2 cellular contexts compared by ENCODE assay signal in the genomic region with DNA sequence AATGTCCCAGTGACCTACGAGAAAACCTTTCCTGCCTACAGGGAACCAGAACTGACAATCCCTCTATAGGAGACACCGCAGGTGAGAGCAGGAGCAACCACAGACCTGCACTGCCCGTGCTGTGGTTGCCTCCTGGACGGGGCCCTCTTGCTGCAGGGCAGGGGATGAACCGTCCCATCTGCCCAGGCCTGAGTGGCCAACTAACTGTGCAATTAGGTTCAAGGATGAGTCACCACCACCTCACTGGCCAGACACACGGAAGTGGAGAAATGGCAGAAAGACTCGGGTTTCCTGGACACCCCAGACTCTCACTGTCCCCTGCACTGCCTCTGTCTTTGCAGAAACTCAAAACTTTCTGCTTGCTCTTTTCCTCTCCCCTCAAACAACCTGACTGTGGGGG.
TF ChIP-seq lines count a peak whose summit lies in the region.

No MANE protein-coding gene starts in this region.

TF ChIP-seq in A549, 52 proteins besides CTCF, POLR2A, EP300 and RAD21 (continued from another document):
- TF ChIP-seq, protein P1, sequence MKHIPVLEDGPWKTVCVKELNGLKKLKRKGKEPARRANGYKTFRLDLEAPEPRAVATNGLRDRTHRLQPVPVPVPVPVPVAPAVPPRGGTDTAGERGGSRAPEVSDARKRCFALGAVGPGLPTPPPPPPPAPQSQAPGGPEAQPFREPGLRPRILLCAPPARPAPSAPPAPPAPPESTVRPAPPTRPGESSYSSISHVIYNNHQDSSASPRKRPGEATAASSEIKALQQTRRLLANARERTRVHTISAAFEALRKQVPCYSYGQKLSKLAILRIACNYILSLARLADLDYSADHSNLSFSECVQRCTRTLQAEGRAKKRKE (CRISPR knock-in tag; IDR thresholded peaks at IDR 0.05; ENCODE audit: low read depth): no peak

TF ChIP-seq in HCT116, 20 proteins besides CTCF, POLR2A, EP300 and RAD21 (continued from another document):
- peak; percentile 83 for TF ChIP-seq CBX3 (IDR thresholded peaks at IDR 0.05; ENCODE audit: low read depth)
- no peak for TF ChIP-seq TCF7L2 (IDR thresholded peaks at IDR 0.05; ENCODE audit: borderline replicate concordance, extremely low read depth, insufficient read depth, insufficient read length)
- no peak for TF ChIP-seq EZH2phosphoT487 (IDR thresholded peaks at IDR 0.05; ENCODE audit: borderline replicate concordance)
- TF ChIP-seq, protein P2, sequence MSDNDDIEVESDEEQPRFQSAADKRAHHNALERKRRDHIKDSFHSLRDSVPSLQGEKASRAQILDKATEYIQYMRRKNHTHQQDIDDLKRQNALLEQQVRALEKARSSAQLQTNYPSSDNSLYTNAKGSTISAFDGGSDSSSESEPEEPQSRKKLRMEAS (IDR thresholded peaks at IDR 0.05): no peak
- no peak for TF ChIP-seq EZH2 (IDR thresholded peaks at IDR 0.05)
- TF ChIP-seq SRF (IDR thresholded peaks at IDR 0.05; ENCODE audit: low read depth): no peak
- TF ChIP-seq, protein P3, sequence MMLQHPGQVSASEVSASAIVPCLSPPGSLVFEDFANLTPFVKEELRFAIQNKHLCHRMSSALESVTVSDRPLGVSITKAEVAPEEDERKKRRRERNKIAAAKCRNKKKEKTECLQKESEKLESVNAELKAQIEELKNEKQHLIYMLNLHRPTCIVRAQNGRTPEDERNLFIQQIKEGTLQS (IDR thresholded peaks at IDR 0.05): no peak
- peak; percentile 87 for TF ChIP-seq JUND (IDR thresholded peaks at IDR 0.05)
- TF ChIP-seq CEBPB (IDR thresholded peaks at IDR 0.05; ENCODE audit: low read depth): no peak
- TF ChIP-seq FOSL1 (IDR thresholded peaks at IDR 0.05; ENCODE audit: low read depth): peak; percentile 92
- TF ChIP-seq, protein P4, sequence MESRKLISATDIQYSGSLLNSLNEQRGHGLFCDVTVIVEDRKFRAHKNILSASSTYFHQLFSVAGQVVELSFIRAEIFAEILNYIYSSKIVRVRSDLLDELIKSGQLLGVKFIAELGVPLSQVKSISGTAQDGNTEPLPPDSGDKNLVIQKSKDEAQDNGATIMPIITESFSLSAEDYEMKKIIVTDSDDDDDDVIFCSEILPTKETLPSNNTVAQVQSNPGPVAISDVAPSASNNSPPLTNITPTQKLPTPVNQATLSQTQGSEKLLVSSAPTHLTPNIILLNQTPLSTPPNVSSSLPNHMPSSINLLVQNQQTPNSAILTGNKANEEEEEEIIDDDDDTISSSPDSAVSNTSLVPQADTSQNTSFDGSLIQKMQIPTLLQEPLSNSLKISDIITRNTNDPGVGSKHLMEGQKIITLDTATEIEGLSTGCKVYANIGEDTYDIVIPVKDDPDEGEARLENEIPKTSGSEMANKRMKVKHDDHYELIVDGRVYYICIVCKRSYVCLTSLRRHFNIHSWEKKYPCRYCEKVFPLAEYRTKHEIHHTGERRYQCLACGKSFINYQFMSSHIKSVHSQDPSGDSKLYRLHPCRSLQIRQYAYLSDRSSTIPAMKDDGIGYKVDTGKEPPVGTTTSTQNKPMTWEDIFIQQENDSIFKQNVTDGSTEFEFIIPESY (IDR thresholded peaks at IDR 0.05; ENCODE audit: extremely low read depth, insufficient replicate concordance, low read length): no peak
- TF ChIP-seq SIN3A (IDR thresholded peaks at IDR 0.05; ENCODE audit: low read depth): no peak
- peak; percentile 72 for TF ChIP-seq ELF1 (IDR thresholded peaks at IDR 0.05; ENCODE audit: borderline replicate concordance, low read depth)
- TF ChIP-seq POLR2AphosphoS5 (IDR thresholded peaks at IDR 0.05; ENCODE audit: low read depth, low read length): peak; percentile 72
- TF ChIP-seq, protein P5, sequence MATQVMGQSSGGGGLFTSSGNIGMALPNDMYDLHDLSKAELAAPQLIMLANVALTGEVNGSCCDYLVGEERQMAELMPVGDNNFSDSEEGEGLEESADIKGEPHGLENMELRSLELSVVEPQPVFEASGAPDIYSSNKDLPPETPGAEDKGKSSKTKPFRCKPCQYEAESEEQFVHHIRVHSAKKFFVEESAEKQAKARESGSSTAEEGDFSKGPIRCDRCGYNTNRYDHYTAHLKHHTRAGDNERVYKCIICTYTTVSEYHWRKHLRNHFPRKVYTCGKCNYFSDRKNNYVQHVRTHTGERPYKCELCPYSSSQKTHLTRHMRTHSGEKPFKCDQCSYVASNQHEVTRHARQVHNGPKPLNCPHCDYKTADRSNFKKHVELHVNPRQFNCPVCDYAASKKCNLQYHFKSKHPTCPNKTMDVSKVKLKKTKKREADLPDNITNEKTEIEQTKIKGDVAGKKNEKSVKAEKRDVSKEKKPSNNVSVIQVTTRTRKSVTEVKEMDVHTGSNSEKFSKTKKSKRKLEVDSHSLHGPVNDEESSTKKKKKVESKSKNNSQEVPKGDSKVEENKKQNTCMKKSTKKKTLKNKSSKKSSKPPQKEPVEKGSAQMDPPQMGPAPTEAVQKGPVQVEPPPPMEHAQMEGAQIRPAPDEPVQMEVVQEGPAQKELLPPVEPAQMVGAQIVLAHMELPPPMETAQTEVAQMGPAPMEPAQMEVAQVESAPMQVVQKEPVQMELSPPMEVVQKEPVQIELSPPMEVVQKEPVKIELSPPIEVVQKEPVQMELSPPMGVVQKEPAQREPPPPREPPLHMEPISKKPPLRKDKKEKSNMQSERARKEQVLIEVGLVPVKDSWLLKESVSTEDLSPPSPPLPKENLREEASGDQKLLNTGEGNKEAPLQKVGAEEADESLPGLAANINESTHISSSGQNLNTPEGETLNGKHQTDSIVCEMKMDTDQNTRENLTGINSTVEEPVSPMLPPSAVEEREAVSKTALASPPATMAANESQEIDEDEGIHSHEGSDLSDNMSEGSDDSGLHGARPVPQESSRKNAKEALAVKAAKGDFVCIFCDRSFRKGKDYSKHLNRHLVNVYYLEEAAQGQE (IDR thresholded peaks at IDR 0.05; ENCODE audit: low read depth): no peak
